Comparison of ENCODE assay signal across 7 cellular contexts in genomic region chr13:91399189-91400093, GRCh38.
A peak's percentile ranks its signal among the peaks of the same experiment; 100 is the strongest.
DNase-seq lines count a peak whose midpoint lies in the region; ATAC-seq lines count a peak whose summit lies in the region.

No MANE protein-coding gene starts in this region.

- H3K9me3 Mint-ChIP-seq in effector memory CD8-positive, alpha-beta T cell = no peaks in the 10 kb centered on the region

- peaks cover 19 to 22% of the 10 kb centered on the region in 2 donors for H3K27me3 Mint-ChIP-seq in effector memory CD8-positive, alpha-beta T cell

- H3K4me1 Mint-ChIP-seq in effector memory CD8-positive, alpha-beta T cell (ENCODE audit: low read depth in 2 of 2) = peaks cover 5 to 7% of the 10 kb centered on the region in 2 donors

- H3K27me3 ChIP-seq in neuron (ENCODE audit: insufficient read depth, low read length) = peaks cover 46% of the 10 kb centered on the region

- ATAC-seq in GM19438 (IDR thresholded peaks at IDR 0.05; ENCODE audit: low read depth, unreplicated experiment) (peak; percentile 8), HG03354 (IDR thresholded peaks at IDR 0.05; ENCODE audit: poor library complexity, severe bottlenecking, unreplicated experiment) (peak; percentile 29)
- no peak for ATAC-seq in effector memory CD8-positive, alpha-beta T cell (replicated peaks)

- H3K4me3 ChIP-seq in neuron (ENCODE audit: low read length) = peak overlapping the region; percentile 49

- H3K36me3 Mint-ChIP-seq in effector memory CD8-positive, alpha-beta T cell (ENCODE audit: insufficient read depth) = no peaks in the 10 kb centered on the region

- peak overlapping the region; percentile 63 for H2AFZ ChIP-seq in neuron (ENCODE audit: low read depth, low read length)

- H3K36me3 ChIP-seq in neuron (ENCODE audit: insufficient read depth, low read length) = no peaks in the 10 kb centered on the region

- no peak for DNase-seq in effector memory CD8-positive, alpha-beta T cell
- DNase-seq in EL = no peak
- no peak for DNase-seq in activated effector memory CD4-positive, alpha-beta T cell treated with Interleukin-2 at 50 U/mL for 16 hours
- no peak for DNase-seq in NCI-H128 (lab: John Stamatoyannopoulos, UW; ENCODE audit: unreplicated experiment)

- no peaks in the 10 kb centered on the region for H3K9me3 ChIP-seq in neuron (ENCODE audit: low read length)

- H3K4me3 Mint-ChIP-seq in effector memory CD8-positive, alpha-beta T cell = peak overlapping the region; percentile 79 to 84

- no peaks in the 10 kb centered on the region for H3K4me1 ChIP-seq in neuron (ENCODE audit: insufficient read depth, low read length)

- H3K27ac Mint-ChIP-seq in effector memory CD8-positive, alpha-beta T cell = no peak overlapping the region
